In genomic region chr9:105557804-105558610, GRCh38 we compare ENCODE assay signal across 1 cellular context.
TF ChIP-seq lines count a peak whose summit lies in the region.

Gene FKTN, plus strand, starts transcription at chr9:105558131. Its CDS starts 16,902 bp downstream, at chr9:105575033.

TF ChIP-seq in HepG2, 621 proteins besides CTCF, POLR2A, EP300 and RAD21 (continued from another document and continues in another):
- peak; percentile 37; the same call in 1 of the 2 replicates for TF ChIP-seq FOXP4 (CRISPR knock-in tag; IDR thresholded peaks at IDR 0.05)
- peak; percentile 90; the same call in 1 of the 2 replicates for TF ChIP-seq KDM5A (IDR thresholded peaks at IDR 0.05; ENCODE audit: borderline replicate concordance, low read length)
- TF ChIP-seq E2F5 (CRISPR knock-in tag; conservative IDR thresholded peaks at IDR 0.05): no peak
- no peak for TF ChIP-seq MEIS1 (CRISPR knock-in tag; IDR thresholded peaks at IDR 0.05; ENCODE audit: borderline replicate concordance)
- 0 out of 2 replicates have a peak, but pooled peaks have one; percentile 79 for TF ChIP-seq SATB2 (CRISPR knock-in tag; IDR thresholded peaks at IDR 0.05)
- no peak; the same call in 1 of the 2 replicates for TF ChIP-seq DR1 (CRISPR knock-in tag; IDR thresholded peaks at IDR 0.05)
- no peak for TF ChIP-seq RFXANK (CRISPR knock-in tag; IDR thresholded peaks at IDR 0.05)
- peak; percentile 77 to 88; a peak in 3 of 4 replicates for TF ChIP-seq HMGXB4 (CRISPR knock-in tag; IDR thresholded peaks at IDR 0.05; ENCODE audit: borderline replicate concordance in 1 of 2, low read depth in 1 of 2)
- TF ChIP-seq, protein P1, sequence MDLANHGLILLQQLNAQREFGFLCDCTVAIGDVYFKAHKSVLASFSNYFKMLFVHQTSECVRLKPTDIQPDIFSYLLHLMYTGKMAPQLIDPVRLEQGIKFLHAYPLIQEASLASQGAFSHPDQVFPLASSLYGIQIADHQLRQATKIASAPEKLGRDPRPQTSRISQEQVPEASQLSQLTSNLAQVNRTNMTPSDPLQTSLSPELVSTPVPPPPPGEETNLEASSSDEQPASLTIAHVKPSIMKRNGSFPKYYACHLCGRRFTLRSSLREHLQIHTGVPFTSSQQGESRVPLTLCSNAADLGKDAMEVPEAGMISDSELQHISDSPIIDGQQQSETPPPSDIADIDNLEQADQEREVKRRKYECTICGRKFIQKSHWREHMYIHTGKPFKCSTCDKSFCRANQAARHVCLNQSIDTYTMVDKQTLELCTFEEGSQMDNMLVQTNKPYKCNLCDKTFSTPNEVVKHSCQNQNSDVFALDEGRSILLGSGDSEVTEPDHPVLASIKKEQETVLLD (CRISPR knock-in tag; IDR thresholded peaks at IDR 0.05; ENCODE audit: low read depth): no peak
- no peak for TF ChIP-seq SP140L (CRISPR knock-in tag; IDR thresholded peaks at IDR 0.05; ENCODE audit: borderline replicate concordance)
- TF ChIP-seq, protein P2, sequence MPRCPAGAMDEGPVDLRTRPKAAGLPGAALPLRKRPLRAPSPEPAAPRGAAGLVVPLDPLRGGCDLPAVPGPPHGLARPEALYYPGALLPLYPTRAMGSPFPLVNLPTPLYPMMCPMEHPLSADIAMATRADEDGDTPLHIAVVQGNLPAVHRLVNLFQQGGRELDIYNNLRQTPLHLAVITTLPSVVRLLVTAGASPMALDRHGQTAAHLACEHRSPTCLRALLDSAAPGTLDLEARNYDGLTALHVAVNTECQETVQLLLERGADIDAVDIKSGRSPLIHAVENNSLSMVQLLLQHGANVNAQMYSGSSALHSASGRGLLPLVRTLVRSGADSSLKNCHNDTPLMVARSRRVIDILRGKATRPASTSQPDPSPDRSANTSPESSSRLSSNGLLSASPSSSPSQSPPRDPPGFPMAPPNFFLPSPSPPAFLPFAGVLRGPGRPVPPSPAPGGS (CRISPR knock-in tag; IDR thresholded peaks at IDR 0.05): peak; percentile 81; the same call in 1 of the 2 replicates
- peak; percentile 72; the same call in 1 of the 2 replicates for TF ChIP-seq ZNF280D (CRISPR knock-in tag; IDR thresholded peaks at IDR 0.05)
- TF ChIP-seq TBP (CRISPR knock-in tag; IDR thresholded peaks at IDR 0.05): no peak; the same call in 1 of the 2 replicates
- TF ChIP-seq MAFF (IDR thresholded peaks at IDR 0.05; ENCODE audit: low read depth, low read length): no peak
- TF ChIP-seq HIC2 (CRISPR knock-in tag; IDR thresholded peaks at IDR 0.05; ENCODE audit: low read depth): 0 out of 2 replicates have a peak, but pooled peaks have one; percentile 37
- TF ChIP-seq ZNF713 (CRISPR knock-in tag; IDR thresholded peaks at IDR 0.05): no peak
- TF ChIP-seq, protein P3, sequence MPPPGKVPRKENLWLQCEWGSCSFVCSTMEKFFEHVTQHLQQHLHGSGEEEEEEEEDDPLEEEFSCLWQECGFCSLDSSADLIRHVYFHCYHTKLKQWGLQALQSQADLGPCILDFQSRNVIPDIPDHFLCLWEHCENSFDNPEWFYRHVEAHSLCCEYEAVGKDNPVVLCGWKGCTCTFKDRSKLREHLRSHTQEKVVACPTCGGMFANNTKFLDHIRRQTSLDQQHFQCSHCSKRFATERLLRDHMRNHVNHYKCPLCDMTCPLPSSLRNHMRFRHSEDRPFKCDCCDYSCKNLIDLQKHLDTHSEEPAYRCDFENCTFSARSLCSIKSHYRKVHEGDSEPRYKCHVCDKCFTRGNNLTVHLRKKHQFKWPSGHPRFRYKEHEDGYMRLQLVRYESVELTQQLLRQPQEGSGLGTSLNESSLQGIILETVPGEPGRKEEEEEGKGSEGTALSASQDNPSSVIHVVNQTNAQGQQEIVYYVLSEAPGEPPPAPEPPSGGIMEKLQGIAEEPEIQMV (CRISPR knock-in tag; IDR thresholded peaks at IDR 0.05; ENCODE audit: low read depth): no peak
- TF ChIP-seq NFKBIZ (CRISPR knock-in tag; IDR thresholded peaks at IDR 0.05): no peak
- TF ChIP-seq, protein P4, sequence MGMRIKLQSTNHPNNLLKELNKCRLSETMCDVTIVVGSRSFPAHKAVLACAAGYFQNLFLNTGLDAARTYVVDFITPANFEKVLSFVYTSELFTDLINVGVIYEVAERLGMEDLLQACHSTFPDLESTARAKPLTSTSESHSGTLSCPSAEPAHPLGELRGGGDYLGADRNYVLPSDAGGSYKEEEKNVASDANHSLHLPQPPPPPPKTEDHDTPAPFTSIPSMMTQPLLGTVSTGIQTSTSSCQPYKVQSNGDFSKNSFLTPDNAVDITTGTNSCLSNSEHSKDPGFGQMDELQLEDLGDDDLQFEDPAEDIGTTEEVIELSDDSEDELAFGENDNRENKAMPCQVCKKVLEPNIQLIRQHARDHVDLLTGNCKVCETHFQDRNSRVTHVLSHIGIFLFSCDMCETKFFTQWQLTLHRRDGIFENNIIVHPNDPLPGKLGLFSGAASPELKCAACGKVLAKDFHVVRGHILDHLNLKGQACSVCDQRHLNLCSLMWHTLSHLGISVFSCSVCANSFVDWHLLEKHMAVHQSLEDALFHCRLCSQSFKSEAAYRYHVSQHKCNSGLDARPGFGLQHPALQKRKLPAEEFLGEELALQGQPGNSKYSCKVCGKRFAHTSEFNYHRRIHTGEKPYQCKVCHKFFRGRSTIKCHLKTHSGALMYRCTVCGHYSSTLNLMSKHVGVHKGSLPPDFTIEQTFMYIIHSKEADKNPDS (CRISPR knock-in tag; IDR thresholded peaks at IDR 0.05): peak; percentile 33; the same call in 1 of the 2 replicates
- TF ChIP-seq, protein P5, sequence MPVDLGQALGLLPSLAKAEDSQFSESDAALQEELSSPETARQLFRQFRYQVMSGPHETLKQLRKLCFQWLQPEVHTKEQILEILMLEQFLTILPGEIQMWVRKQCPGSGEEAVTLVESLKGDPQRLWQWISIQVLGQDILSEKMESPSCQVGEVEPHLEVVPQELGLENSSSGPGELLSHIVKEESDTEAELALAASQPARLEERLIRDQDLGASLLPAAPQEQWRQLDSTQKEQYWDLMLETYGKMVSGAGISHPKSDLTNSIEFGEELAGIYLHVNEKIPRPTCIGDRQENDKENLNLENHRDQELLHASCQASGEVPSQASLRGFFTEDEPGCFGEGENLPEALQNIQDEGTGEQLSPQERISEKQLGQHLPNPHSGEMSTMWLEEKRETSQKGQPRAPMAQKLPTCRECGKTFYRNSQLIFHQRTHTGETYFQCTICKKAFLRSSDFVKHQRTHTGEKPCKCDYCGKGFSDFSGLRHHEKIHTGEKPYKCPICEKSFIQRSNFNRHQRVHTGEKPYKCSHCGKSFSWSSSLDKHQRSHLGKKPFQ (CRISPR knock-in tag; IDR thresholded peaks at IDR 0.05; ENCODE audit: insufficient replicate concordance): no peak
- peak; percentile 82 for TF ChIP-seq TAF1 (CRISPR knock-in tag; IDR thresholded peaks at IDR 0.05)
- TF ChIP-seq NFIB (CRISPR knock-in tag; IDR thresholded peaks at IDR 0.05; ENCODE audit: borderline replicate concordance): no peak
- no peak for TF ChIP-seq ZNF235 (CRISPR knock-in tag; IDR thresholded peaks at IDR 0.05; ENCODE audit: borderline replicate concordance)
- no peak for TF ChIP-seq ZHX2 (IDR thresholded peaks at IDR 0.05; ENCODE audit: low read depth)
- no peak; the same call in 1 of the 2 replicates for TF ChIP-seq ZHX2 (CRISPR knock-in tag; IDR thresholded peaks at IDR 0.05; ENCODE audit: borderline replicate concordance)
- no peak for TF ChIP-seq ZNF724P (CRISPR knock-in tag; IDR thresholded peaks at IDR 0.05; ENCODE audit: borderline replicate concordance)
